ENCODE assay signal across 20 cellular contexts in genomic region chr2:169010180-169010579, GRCh38. TPM values are rescaled to one million over a fixed set of nuclear protein-coding genes. Genes with fewer than 3 reads are reported as not detected.
"Had no signal": no experiment of that assay in that cellular context is flagged by ENCODE, and none has a peak within 500 bp of the region (broad histone marks: within the 10 kb centered on the region; RNA-seq: fewer than 3 reads in every experiment).

No MANE protein-coding gene starts in this region.

- H3K4me3 ChIP-seq: mucosa of descending colon, prostate gland, right atrium auricular region, suprapubic skin had no signal

- H3K27ac ChIP-seq: foreskin keratinocyte, right atrium auricular region, suprapubic skin had no signal

- ATAC-seq: foreskin keratinocyte; left ventricle myocardium superior; naive thymus-derived CD4-positive, alpha-beta T cell; stimulated activated naive CD8-positive, alpha-beta T cell treated with anti-CD3 and anti-CD28 coated beads, Interleukin-15, amount 100 ng/mL, for 72 hours had no signal

- H3K4me1 ChIP-seq: prostate gland, right atrium auricular region, suprapubic skin had no signal

- H3K9me3 ChIP-seq: mucosa of descending colon, prostate gland, right atrium auricular region, suprapubic skin had no signal

- DNase-seq: activated CD4-positive, alpha-beta memory T cell treated with anti-CD3 and anti-CD28 coated beads for 36 hours; activated CD4-positive, alpha-beta T cell treated with anti-CD3 and anti-CD28 coated beads for 4 hours; activated gamma-delta T cell treated with Interleukin-2 at 50 U/mL for 16 hours; activated T-cell treated with anti-CD3 and anti-CD28 coated beads for 4 hours; dermis blood vessel endothelial cell; effector memory CD4-positive, alpha-beta T cell; left ventricle myocardium superior; naive thymus-derived CD4-positive, alpha-beta T cell; stimulated activated naive CD8-positive, alpha-beta T cell treated with anti-CD3 and anti-CD28 coated beads, Interleukin-15, amount 100 ng/mL, for 72 hours; T1000 had no signal

- H3K27me3 ChIP-seq: foreskin keratinocyte, right atrium auricular region, suprapubic skin had no signal

- H3K36me3 ChIP-seq: prostate gland, right atrium auricular region, suprapubic skin had no signal

RNA-seq across cellular contexts. Expression of gene ABCB11, which starts 20.9 kb away (rescaled TPM):
- total RNA-seq: activated CD4-positive, alpha-beta memory T cell treated with anti-CD3 and anti-CD28 coated beads for 36 hours; activated T-helper 1 cell treated with anti-CD3 and anti-CD28 coated beads, Interleukin-12 subunit alpha, Interleukin-12 subunit beta, Interleukin-2, Interleukin-4 antibody, amounts not matched to agents 30 ng/mL and 10 ng/mL and 1 ng/mL, durations not matched to agents 14 hours and 24 hours and 36 hours; fibroblast of lung; foreskin keratinocyte; kidney epithelial cell; naive thymus-derived CD4-positive, alpha-beta T cell; osteocyte; skeletal muscle tissue had no signal
- polyA plus RNA-seq: fibroblast of lung; foreskin keratinocyte; naive thymus-derived CD4-positive, alpha-beta T cell had no signal

RNA-seq across cellular contexts. Expression of gene DHRS9, which starts 59.2 kb away (rescaled TPM):
- total RNA-seq: dermis blood vessel endothelial cell, fibroblast of lung, foreskin keratinocyte, kidney epithelial cell, osteocyte had no signal
- polyA plus RNA-seq: fibroblast of lung; naive thymus-derived CD4-positive, alpha-beta T cell had no signal
